29 cellular contexts compared by ENCODE assay signal in genomic region chr21:20902511-20902910, GRCh38.
DNase-seq lines count a peak whose midpoint lies in the region; ATAC-seq and TF ChIP-seq lines count a peak whose summit lies in the region.
"Had no signal": no experiment of that assay in that cellular context is flagged by ENCODE, and none has a peak within 500 bp of the region (broad histone marks: within the 10 kb centered on the region; RNA-seq: fewer than 3 reads in every experiment).

No MANE protein-coding gene starts in this region.

- H4K20me1 ChIP-seq in MM.1S (ENCODE audit: insufficient read depth, low read length), result no peaks in the 10 kb centered on the region
- H4K20me1 ChIP-seq: BLaER1 treated with 17β-estradiol and CSF1 and Interleukin-3, amounts not matched to agents 10 nM and 100 nM had no signal

- H3K4me2 ChIP-seq in MM.1S (ENCODE audit: low read depth, low read length), result peak overlapping the region; percentile 41; the same call in 1 of the 2 replicates
- H3K4me2 ChIP-seq: BLaER1 treated with 17β-estradiol and CSF1 and Interleukin-3, amounts not matched to agents 10 nM and 100 nM had no signal

- ATAC-seq in right cardiac atrium, result peak; percentile 29 to 61
- ATAC-seq: activated T-cell treated with anti-CD3 and anti-CD28 coated beads, Interleukin-2, amount 50 U/mL, for 4 hours; GM12878; stimulated activated naive CD8-positive, alpha-beta T cell treated with anti-CD3 and anti-CD28 coated beads, Interleukin-15, amount 100 ng/mL, for 72 hours had no signal

- H3K27me3 ChIP-seq in MM.1S (replicated peaks; ENCODE audit: insufficient read depth, low read length) (no peaks in the 10 kb centered on the region), adipocyte (replicated peaks; ENCODE audit: control insufficient read depth, insufficient read depth, low read length) (no peaks in the 10 kb centered on the region), right cardiac atrium (ENCODE audit: control insufficient read depth, insufficient read depth) (no peaks in the 10 kb centered on the region), suprapubic skin (no peaks in the 10 kb centered on the region)
- H3K27me3 ChIP-seq: BLaER1 treated with 17β-estradiol and CSF1 and Interleukin-3, amounts not matched to agents 10 nM and 100 nM; ovary; transverse colon had no signal

- 33% methylated on average over 2 of the region's 2 CpGs for WGBS in right cardiac atrium
- 23% methylated on average over 2 of the region's 2 CpGs for WGBS in suprapubic skin

- H3K27ac ChIP-seq in MM.1S (ENCODE audit: low read length) (no peak overlapping the region), right cardiac atrium (ENCODE audit: low read length) (no peak overlapping the region), suprapubic skin (peak overlapping the region; percentile 56)
- H3K27ac ChIP-seq: BLaER1 treated with 17β-estradiol and CSF1 and Interleukin-3, amounts not matched to agents 10 nM and 100 nM; ovary; RWPE1; transverse colon had no signal

- TF ChIP-seq CTCF in MM.1S (IDR thresholded peaks at IDR 0.05; ENCODE audit: low read length) (no peak), suprapubic skin (IDR thresholded peaks at IDR 0.05) (no peak)

- no peaks in the 10 kb centered on the region for H3K4me1 ChIP-seq in MM.1S (ENCODE audit: low read length)
- peaks cover 3% of the 10 kb centered on the region for H3K4me1 ChIP-seq in adipocyte (ENCODE audit: control insufficient read depth, insufficient read depth, low read length)
- no peaks in the 10 kb centered on the region for H3K4me1 ChIP-seq in right cardiac atrium (ENCODE audit: control insufficient read depth, insufficient read depth, low read length)
- H3K4me1 ChIP-seq in suprapubic skin, result peaks cover 9% of the 10 kb centered on the region
- H3K4me1 ChIP-seq: BLaER1 treated with 17β-estradiol and CSF1 and Interleukin-3, amounts not matched to agents 10 nM and 100 nM; transverse colon had no signal

- H3F3A ChIP-seq in MM.1S (ENCODE audit: insufficient read depth, low read length), result no peaks in the 10 kb centered on the region

- H2AFZ ChIP-seq in MM.1S (ENCODE audit: low read length), result peak overlapping the region; percentile 36

- H3K9ac ChIP-seq in MM.1S (ENCODE audit: low read length), result no peak overlapping the region
- H3K9ac ChIP-seq in adipocyte (ENCODE audit: low read length), result no peak overlapping the region
- H3K9ac ChIP-seq: BLaER1 treated with 17β-estradiol and CSF1 and Interleukin-3, amounts not matched to agents 10 nM and 100 nM had no signal

- H3K4me3 ChIP-seq in MM.1S (ENCODE audit: low read length) (no peak overlapping the region), adipocyte (ENCODE audit: low read length) (peak overlapping the region; percentile 6), right cardiac atrium (ENCODE audit: low read length) (no peak overlapping the region), suprapubic skin (no peak overlapping the region)
- H3K4me3 ChIP-seq: BLaER1 treated with 17β-estradiol and CSF1 and Interleukin-3, amounts not matched to agents 10 nM and 100 nM; GM12878; ovary; transverse colon had no signal

- no peak for TF ChIP-seq EP300 in suprapubic skin (IDR thresholded peaks at IDR 0.05)

- H3K9me3 ChIP-seq in MM.1S (replicated peaks; ENCODE audit: insufficient read depth, low read length) (no peaks in the 10 kb centered on the region), adipocyte (ENCODE audit: control insufficient read depth, low read length) (no peaks in the 10 kb centered on the region), right cardiac atrium (ENCODE audit: control insufficient read depth, low read length) (no peaks in the 10 kb centered on the region), suprapubic skin (no peaks in the 10 kb centered on the region)
- H3K9me3 ChIP-seq: BLaER1 treated with 17β-estradiol and CSF1 and Interleukin-3, amounts not matched to agents 10 nM and 100 nM; ovary; transverse colon had no signal

- no peaks in the 10 kb centered on the region for H3K9me2 ChIP-seq in MM.1S (replicated peaks; ENCODE audit: insufficient read depth, low read length)

- DNase-seq in MM.1S, result peak; percentile 49
- DNase-seq in adipocyte (ENCODE audit: low read depth), result no peak
- no peak for DNase-seq in right cardiac atrium
- no peak for DNase-seq in suprapubic skin (ENCODE audit: low spot score in 2 of 2)
- DNase-seq in NCI-H345 treated with DMSO at 0.1 percent for 48 hours (lab: John Stamatoyannopoulos, UW; ENCODE audit: unreplicated experiment), result no peak
- DNase-seq in NCI-H2227 treated with DMSO at 0.1 percent for 48 hours (lab: John Stamatoyannopoulos, UW), result no peak
- no peak for DNase-seq in stimulated activated CD4-positive, alpha-beta T cell treated with anti-CD3 and anti-CD28 coated beads, Interleukin-15, amount 100 ng/mL, for 24 hours
- DNase-seq: activated B cell treated with CpG ODN at 0.5 μM for 24 hours; activated CD4-positive, alpha-beta T cell treated with anti-CD3 and anti-CD28 coated beads, Interleukin-2, amount 10 ng/mL, durations not matched to agents 7 days and 5 days; activated gamma-delta T cell; activated naive CD8-positive, alpha-beta T cell treated with anti-CD3 and anti-CD28 coated beads, Interleukin-2, amount 10 ng/mL, durations not matched to agents 7 days and 5 days; activated T-cell treated with anti-CD3 and anti-CD28 coated beads, Interleukin-2, amount 50 U/mL, for 4 hours; central memory CD4-positive, alpha-beta T cell; EL; H7; left cardiac atrium; mammary epithelial cell; NCI-H1436 treated with DMSO at 0.1 percent for 48 hours; NCI-H2107; NCI-H446; NCI-H774; ovary; retina; stimulated activated CD4-positive, alpha-beta T cell treated with anti-CD3 and anti-CD28 coated beads, Interleukin-2, amount 100 ng/mL, for 48 hours; stimulated activated naive CD8-positive, alpha-beta T cell treated with anti-CD3 and anti-CD28 coated beads, Interleukin-15, amount 100 ng/mL, for 72 hours; transverse colon had no signal

- intact Hi-C loops in right cardiac atrium (cut with DNase I), result no loop called here

- no peaks in the 10 kb centered on the region for H3K79me2 ChIP-seq in MM.1S (ENCODE audit: low read length)

- H3K36me3 ChIP-seq in MM.1S (replicated peaks; ENCODE audit: insufficient read depth, low read length) (no peaks in the 10 kb centered on the region), adipocyte (ENCODE audit: control insufficient read depth, insufficient read depth, low read length, severe bottlenecking) (no peaks in the 10 kb centered on the region), suprapubic skin (no peaks in the 10 kb centered on the region)
- H3K36me3 ChIP-seq: BLaER1 treated with 17β-estradiol and CSF1 and Interleukin-3, amounts not matched to agents 10 nM and 100 nM; ovary; transverse colon had no signal

- TF ChIP-seq POLR2A in suprapubic skin (IDR thresholded peaks at IDR 0.05), result no peak
